21 cellular contexts compared by ENCODE assay signal in genomic region chr10:13902868-13903267, GRCh38.
DNase-seq lines count a peak whose midpoint lies in the region.
"Had no signal": no experiment of that assay in that cellular context is flagged by ENCODE, and none has a peak within 500 bp of the region (broad histone marks: within the 10 kb centered on the region; RNA-seq: fewer than 3 reads in every experiment).

No MANE protein-coding gene starts in this region.

- H3K9me3 Mint-ChIP-seq in IgD-negative memory B cell, result peaks cover 0 to 5% (median 0%) of the 10 kb centered on the region in 3 donors
- H3K9me3 Mint-ChIP-seq: CD14-positive monocyte; CD8-positive, alpha-beta memory T cell had no signal

- H3K36me3 Mint-ChIP-seq in IgD-negative memory B cell, result peaks cover 1% of the 10 kb centered on the region
- H3K36me3 Mint-ChIP-seq: CD4-positive, alpha-beta memory T cell; CD4-positive, CD25-positive, alpha-beta regulatory T cell; CD8-positive, alpha-beta memory T cell had no signal

- H3K27ac Mint-ChIP-seq in IgD-negative memory B cell, result peak overlapping the region in 2 of 3 donors; percentile 81 to 85
- H3K27ac Mint-ChIP-seq: CD14-positive monocyte; CD4-positive, alpha-beta memory T cell had no signal

- peak; percentile 21 for DNase-seq in islet precursor cell
- no peak for DNase-seq in stimulated activated naive CD4-positive, alpha-beta T cell (lab: John Stamatoyannopoulos, UW)
- DNase-seq in HCEC 1CT, result no peak
- no peak for DNase-seq in NCI-H187 treated with DMSO at 0.1 percent for 48 hours (lab: John Stamatoyannopoulos, UW)
- DNase-seq: 8988T; ACHN; BE2C; C1 segment of cervical spinal cord; CD4-positive, alpha-beta memory T cell; CD4-positive, CD25-positive, alpha-beta regulatory T cell; CD8-positive, alpha-beta memory T cell; COR-L47; DMS 273 treated with DMSO at 0.1 percent for 48 hours; DMS153; DMS53; DMS79; DND-41; EL; GDM1 had no signal

- peaks cover 4 to 11% (median 8%) of the 10 kb centered on the region in 3 donors for H3K4me1 Mint-ChIP-seq in IgD-negative memory B cell
- H3K4me1 Mint-ChIP-seq: CD8-positive, alpha-beta memory T cell had no signal

- H3K27me3 Mint-ChIP-seq in IgD-negative memory B cell, result peaks cover 5% of the 10 kb centered on the region

- no peak overlapping the region for H3K4me3 Mint-ChIP-seq in IgD-negative memory B cell
- H3K4me3 Mint-ChIP-seq: CD4-positive, alpha-beta memory T cell; CD4-positive, CD25-positive, alpha-beta regulatory T cell; CD8-positive, alpha-beta memory T cell had no signal
